Comparison of ENCODE assay signal across 27 cellular contexts in the genomic region with DNA sequence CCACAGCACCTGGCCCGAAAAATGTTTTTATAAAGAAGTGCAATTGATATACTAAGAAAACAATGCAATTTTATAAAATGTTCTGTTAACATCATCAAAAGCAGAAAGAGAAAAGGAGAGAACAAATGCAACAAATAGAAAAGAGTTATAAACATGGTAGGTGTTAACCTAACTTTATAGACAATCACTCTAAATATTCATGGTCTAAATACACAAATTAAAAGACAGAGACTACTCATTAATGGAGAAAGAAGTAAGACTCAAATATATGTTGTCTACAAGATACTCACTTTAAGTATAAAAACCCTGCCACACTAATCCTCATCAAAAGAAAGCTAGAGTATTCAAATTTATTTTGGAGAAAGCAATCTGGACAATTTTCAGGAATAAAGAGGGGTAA.
"Had no signal": no experiment of that assay in that cellular context is flagged by ENCODE, and none has a peak within 500 bp of the region (broad histone marks: within the 10 kb centered on the region; RNA-seq: fewer than 3 reads in every experiment).

No MANE protein-coding gene starts in this region.

- FAIRE-seq: colon, endometrium, endothelial cell of umbilical vein, frontal cortex had no signal

- H3K36me3 ChIP-seq: colonic mucosa, esophagus muscularis mucosa, esophagus squamous epithelium, gastrocnemius medialis, gastroesophageal sphincter, heart left ventricle had no signal

- ATAC-seq: effector memory CD8-positive, alpha-beta T cell; esophagus mucosa; foreskin keratinocyte; gastrocnemius medialis; gastroesophageal sphincter; heart left ventricle had no signal

- H3K9me3 ChIP-seq: colonic mucosa, gastrocnemius medialis had no signal

- H3K4me3 ChIP-seq: colonic mucosa, coronary artery, dorsolateral prefrontal cortex, esophagus muscularis mucosa, esophagus squamous epithelium, gastrocnemius medialis, gastroesophageal sphincter, heart left ventricle had no signal

- H3K27ac ChIP-seq: colonic mucosa, coronary artery, dorsolateral prefrontal cortex, epithelial cell of prostate, esophagus muscularis mucosa, esophagus squamous epithelium, foreskin keratinocyte, gastrocnemius medialis, gastroesophageal sphincter, heart left ventricle had no signal

- DNase-seq: colonic mucosa; cortex of kidney; dermis blood vessel endothelial cell; dorsolateral prefrontal cortex; effector CD4-positive, alpha-beta T cell; effector CD8-positive, alpha-beta T cell; effector memory CD4-positive, alpha-beta T cell; effector memory CD8-positive, alpha-beta T cell; endodermal cell; erythroblast; esophagus squamous epithelium; foreskin fibroblast; foreskin keratinocyte; foreskin melanocyte; gastrocnemius medialis; glutamatergic neuron; head of caudate nucleus; heart left ventricle had no signal

- H3K4me1 ChIP-seq: colonic mucosa, esophagus muscularis mucosa, esophagus squamous epithelium, foreskin keratinocyte, gastrocnemius medialis, gastroesophageal sphincter, heart left ventricle had no signal

- H3K27me3 ChIP-seq: colonic mucosa, dorsolateral prefrontal cortex, esophagus muscularis mucosa, esophagus squamous epithelium, foreskin keratinocyte, gastrocnemius medialis, gastroesophageal sphincter, heart left ventricle had no signal
